In the genomic region with DNA sequence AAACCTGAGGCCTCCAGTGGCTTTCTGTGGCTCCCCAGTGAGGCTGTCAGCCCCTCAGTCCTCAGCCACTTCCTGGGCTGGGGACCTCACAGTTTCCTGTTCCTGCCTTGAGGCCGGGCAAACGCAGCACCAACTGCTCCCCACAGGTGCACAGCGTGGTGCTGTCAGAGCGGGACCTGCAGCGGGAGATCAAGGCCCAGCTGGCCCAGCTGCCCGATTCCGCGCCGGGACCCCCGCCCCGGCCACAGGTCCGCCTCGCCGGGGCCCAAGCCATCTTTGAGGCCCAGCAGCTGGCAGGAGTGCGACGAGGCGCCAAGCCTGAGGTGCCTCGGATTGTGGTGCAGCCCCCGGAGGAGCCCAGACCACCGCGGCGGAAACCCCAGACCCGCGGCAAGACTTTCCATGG, we compare ENCODE assay signal across 9 cellular contexts. TPM values are rescaled to one million over a fixed set of nuclear protein-coding genes. Genes with fewer than 3 reads are reported as not detected.
A peak's percentile ranks its signal among the peaks of the same experiment; 100 is the strongest.
DNase-seq lines count a peak whose midpoint lies in the region; ATAC-seq and TF ChIP-seq lines count a peak whose summit lies in the region.
"Had no signal": no experiment of that assay in that cellular context is flagged by ENCODE, and none has a peak within 500 bp of the region (broad histone marks: within the 10 kb centered on the region; RNA-seq: fewer than 3 reads in every experiment).

No MANE protein-coding gene starts in this region.

- peaks cover 63% of the 10 kb centered on the region for H3K36me3 Mint-ChIP-seq in activated naive CD4-positive, alpha-beta T cell treated with anti-CD3 and anti-CD28 coated beads, Interleukin-2, amount 10 ng/mL, durations not matched to agents 7 days and 5 days

- peak overlapping the region; percentile 69 for H2AFZ ChIP-seq in MM.1S (ENCODE audit: low read length)

- no peak for TF ChIP-seq POLR2A in body of pancreas (IDR thresholded peaks at IDR 0.05)

- H3K9me2 ChIP-seq in MM.1S (replicated peaks; ENCODE audit: insufficient read depth, low read length), result no peaks in the 10 kb centered on the region

- no peaks in the 10 kb centered on the region; the same call in 1 of the 2 replicates for H3F3A ChIP-seq in MM.1S (ENCODE audit: insufficient read depth, low read length)

- H3K4me1 ChIP-seq in MM.1S (ENCODE audit: low read length) (peaks cover 19% of the 10 kb centered on the region), body of pancreas (peaks cover 15% of the 10 kb centered on the region), BE2C (peaks cover 5% of the 10 kb centered on the region; the same call in 1 of the 2 replicates)
- H3K4me1 ChIP-seq: HAP-1 had no signal

- H3K27me3 ChIP-seq in MM.1S (replicated peaks; ENCODE audit: insufficient read depth, low read length) (no peaks in the 10 kb centered on the region), body of pancreas (no peaks in the 10 kb centered on the region), BE2C (no peaks in the 10 kb centered on the region)

- H3K9me3 ChIP-seq in MM.1S (replicated peaks; ENCODE audit: insufficient read depth, low read length) (no peaks in the 10 kb centered on the region), body of pancreas (no peaks in the 10 kb centered on the region), BE2C (no peaks in the 10 kb centered on the region)
- H3K9me3 ChIP-seq: HAP-1 had no signal

- no peaks in the 10 kb centered on the region for H3K9me3 Mint-ChIP-seq in activated naive CD4-positive, alpha-beta T cell treated with anti-CD3 and anti-CD28 coated beads, Interleukin-2, amount 10 ng/mL, durations not matched to agents 7 days and 5 days

- H3K27ac ChIP-seq in MM.1S (ENCODE audit: low read length) (peak overlapping the region; percentile 71), body of pancreas (no peak overlapping the region)

- H3K4me1 Mint-ChIP-seq in activated naive CD4-positive, alpha-beta T cell treated with anti-CD3 and anti-CD28 coated beads, Interleukin-2, amount 10 ng/mL, durations not matched to agents 7 days and 5 days, result peaks cover 88% of the 10 kb centered on the region

- no peaks in the 10 kb centered on the region for H4K20me1 ChIP-seq in MM.1S (ENCODE audit: insufficient read depth, low read length)

- peaks cover 12% of the 10 kb centered on the region for H3K27me3 Mint-ChIP-seq in activated naive CD4-positive, alpha-beta T cell treated with anti-CD3 and anti-CD28 coated beads, Interleukin-2, amount 10 ng/mL, durations not matched to agents 7 days and 5 days

- H3K27ac Mint-ChIP-seq in activated naive CD4-positive, alpha-beta T cell treated with anti-CD3 and anti-CD28 coated beads, Interleukin-2, amount 10 ng/mL, durations not matched to agents 7 days and 5 days, result peak overlapping the region; percentile 95

- CTCF ChIA-PET in activated naive CD4-positive, alpha-beta T cell treated with anti-CD3 and anti-CD28 coated beads, Interleukin-2, amount 10 ng/mL, durations not matched to agents 7 days and 5 days (lab: Charles Lee), result interaction anchor here (1.2 to 1.9 kb wide), 2 partner anchors 8 to 29 kb away, joined by 3 to 8 read pairs; no protein-coding TSS in a partner anchor

- ATAC-seq in GM19035 (IDR thresholded peaks at IDR 0.05; ENCODE audit: unreplicated experiment) (peak; percentile 65), body of pancreas (no peak)

- 55 to 90% methylated on average over 4 to 21 of the region's 24 CpGs for WGBS in body of pancreas, 2 donors

- H3K4me3 ChIP-seq in MM.1S (ENCODE audit: low read length), result peak overlapping the region; percentile 50
- H3K4me3 ChIP-seq in body of pancreas, result no peak overlapping the region
- no peak overlapping the region for H3K4me3 ChIP-seq in BE2C (ENCODE audit: low read depth, low read length)
- H3K4me3 ChIP-seq: HAP-1 had no signal

- H3K79me2 ChIP-seq in MM.1S (ENCODE audit: low read length), result no peaks in the 10 kb centered on the region

- DNase-seq in MM.1S, result peak; percentile 89
- peak; percentile 91 for DNase-seq in activated naive CD4-positive, alpha-beta T cell treated with anti-CD3 and anti-CD28 coated beads, Interleukin-2, amount 10 ng/mL, durations not matched to agents 7 days and 5 days
- DNase-seq in stimulated activated CD8-positive, alpha-beta memory T cell treated with anti-CD3 and anti-CD28 coated beads, Interleukin-4, amount 100 ng/mL, for 48 hours, result peak; percentile 78
- DNase-seq in cardiac septum (ENCODE audit: low spot score), result no peak
- DNase-seq in body of pancreas, result no peak
- DNase-seq in SHP77 treated with DMSO at 0.1 percent for 48 hours (lab: John Stamatoyannopoulos, UW), result no peak
- DNase-seq in BE2C, result no peak

- peak overlapping the region; percentile 96 for H3K4me3 Mint-ChIP-seq in activated naive CD4-positive, alpha-beta T cell treated with anti-CD3 and anti-CD28 coated beads, Interleukin-2, amount 10 ng/mL, durations not matched to agents 7 days and 5 days

- intact Hi-C loops in cardiac septum (cut with DNase I) (no loop called here), body of pancreas (cut with DNase I) (no loop called here)

- H3K36me3 ChIP-seq in MM.1S (replicated peaks; ENCODE audit: insufficient read depth, low read length), result no peaks in the 10 kb centered on the region
- H3K36me3 ChIP-seq in body of pancreas (replicated peaks in 1 of 2; ENCODE audit: insufficient read depth in 1 of 2, low read depth in 2 of 2), result no peaks in the 10 kb centered on the region
- H3K36me3 ChIP-seq in BE2C, result no peaks in the 10 kb centered on the region
- H3K36me3 ChIP-seq: HAP-1 had no signal

- TF ChIP-seq CTCF in MM.1S (IDR thresholded peaks at IDR 0.05; ENCODE audit: low read length) (no peak), body of pancreas (IDR thresholded peaks at IDR 0.05) (no peak), BE2C (IDR thresholded peaks at IDR 0.05; ENCODE audit: low read depth, low read length) (no peak)

- H3K9ac ChIP-seq in MM.1S (ENCODE audit: low read length), result peak overlapping the region; percentile 77

- H3K4me2 ChIP-seq in MM.1S (ENCODE audit: low read depth, low read length), result peak overlapping the region; percentile 74

RNA-seq across cellular contexts. Expression of gene TBC1D10C, which starts 5.4 kb away (rescaled TPM):
- total RNA-seq in cardiac septum (1.0 TPM), body of pancreas (1 to 10 TPM; 1.6 to 4.3 TPM)
- 0.45 TPM for polyA plus RNA-seq in BE2C (2012; ENCODE audit: insufficient read depth, insufficient read length, low read depth)

RNA-seq across cellular contexts. Expression of gene CARNS1, which starts 6.2 kb away (rescaled TPM):
- total RNA-seq in cardiac septum (22.2 TPM), body of pancreas (1 to 10 TPM; 2.1 to 2.6 TPM)
- polyA plus RNA-seq in BE2C (2012; ENCODE audit: insufficient read depth, insufficient read length, low read depth), result 0.66 TPM

RNA-seq across cellular contexts. Expression of gene PPP1CA, which starts 7.6 kb away (rescaled TPM):
- 95.1 TPM for total RNA-seq in cardiac septum
- 100 to 1,000 TPM in 1 of 2 donors, 10 to 100 TPM in 1; 81.1 to 104 TPM for total RNA-seq in body of pancreas
- polyA plus RNA-seq in BE2C (2012; ENCODE audit: insufficient read depth, insufficient read length, low read depth), result 497 TPM

RNA-seq across cellular contexts. Expression of gene RAD9A, which starts 17.5 kb away (rescaled TPM):
- 4.8 TPM for total RNA-seq in cardiac septum
- 10 to 100 TPM; 22.6 to 49.4 TPM for total RNA-seq in body of pancreas
- 26.6 TPM for polyA plus RNA-seq in BE2C (2012; ENCODE audit: insufficient read depth, insufficient read length, low read depth)

RNA-seq across cellular contexts. Expression of gene RPS6KB2, which starts 19.0 kb away (rescaled TPM):
- total RNA-seq in cardiac septum, result 23.2 TPM
- 10 to 100 TPM; 34.9 to 36.1 TPM for total RNA-seq in body of pancreas
- polyA plus RNA-seq in BE2C (2012; ENCODE audit: insufficient read depth, insufficient read length, low read depth), result 292 TPM

Comparison
In these comparisons a context has a peak if more than half of its experiments do, and no peak if none do; other contexts are left out.
1. DNase-seq: peak in MM.1S (single experiment), activated naive CD4-positive, alpha-beta T cell treated with anti-CD3 and anti-CD28 coated beads, Interleukin-2, amount 10 ng/mL, durations not matched to agents 7 days and 5 days (single experiment) and stimulated activated CD8-positive, alpha-beta memory T cell treated with anti-CD3 and anti-CD28 coated beads, Interleukin-4, amount 100 ng/mL, for 48 hours (single experiment); none in cardiac septum (single experiment), body of pancreas (0 of 4), SHP77 treated with DMSO at 0.1 percent for 48 hours (single experiment) and BE2C (single experiment).